ENCODE assay signal across 8 cellular contexts in the genomic region with DNA sequence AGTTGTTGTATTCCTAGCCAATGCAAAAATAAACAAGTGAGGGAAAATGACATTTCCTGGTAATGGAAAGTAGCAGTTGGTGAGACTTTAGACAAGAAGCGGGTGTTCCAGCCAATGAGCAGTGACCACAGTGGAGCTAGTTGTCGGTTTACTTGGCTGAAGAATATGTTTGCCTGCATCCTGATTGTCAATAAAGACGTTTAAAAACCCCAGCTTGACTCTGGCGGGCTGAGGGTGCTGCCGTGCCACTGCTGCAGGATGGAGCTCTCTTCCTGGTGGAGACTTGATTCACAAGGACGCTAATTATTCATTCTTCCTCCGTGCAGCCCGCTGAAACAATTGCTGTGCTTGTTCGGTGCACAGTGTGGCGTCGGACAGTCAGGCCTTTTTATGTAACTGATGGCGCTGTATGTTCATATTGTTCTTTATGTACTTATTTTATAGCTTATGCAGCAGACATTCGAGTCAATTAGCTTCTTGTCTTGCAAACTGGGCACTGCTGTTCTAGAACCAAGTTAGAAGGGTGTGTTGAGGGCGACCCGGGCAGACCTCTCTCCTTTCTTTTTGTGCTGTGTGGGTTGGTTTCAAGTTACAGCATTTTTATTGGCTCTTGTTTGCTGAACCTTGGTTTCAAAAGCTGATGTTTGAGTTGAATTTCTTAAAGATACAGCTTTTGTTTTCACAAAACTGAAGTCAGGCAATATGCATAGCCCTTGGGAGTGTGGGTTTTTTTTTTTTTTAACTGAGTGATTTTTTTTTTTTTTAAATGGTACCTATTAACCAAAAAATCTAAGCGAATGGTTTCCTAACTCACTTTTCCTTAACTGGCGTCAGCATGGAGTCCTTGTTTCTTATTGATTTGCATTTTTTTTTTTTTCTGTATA.
DNase-seq lines count a peak whose midpoint lies in the region; ATAC-seq, FAIRE-seq and TF ChIP-seq lines count a peak whose summit lies in the region.

No MANE protein-coding gene starts in this region.

- peaks cover 0 to 55% (median 27%) of the 10 kb centered on the region in 12 donors for H3K4me1 ChIP-seq in heart left ventricle
- H3K4me1 ChIP-seq in pancreas = peaks cover 33 to 49% (median 46%) of the 10 kb centered on the region in 3 donors

- H3K9me3 Mint-ChIP-seq in activated T-helper 2 cell treated with anti-CD3 and anti-CD28 coated beads, Interferon-gamma antibody, Interleukin-2, Interleukin-4, amounts not matched to agents 10 μg/mL and 5 μg/mL and 100 μg/mL, durations not matched to agents 14 hours and 24 hours and 36 hours = no peaks in the 10 kb centered on the region

- H3K36me3 Mint-ChIP-seq in activated T-helper 2 cell treated with anti-CD3 and anti-CD28 coated beads, Interferon-gamma antibody, Interleukin-2, Interleukin-4, amounts not matched to agents 10 μg/mL and 5 μg/mL and 100 μg/mL, durations not matched to agents 14 hours and 24 hours and 36 hours (ENCODE audit: low read depth) = no peaks in the 10 kb centered on the region

- TF ChIP-seq CTCF in AG04450 (IDR thresholded peaks at IDR 0.05; ENCODE audit: low read depth, low read length) (no peak), heart left ventricle (IDR thresholded peaks at IDR 0.05) (no peak), pancreas (IDR thresholded peaks at IDR 0.05) (no peak)

- peak; percentile 83 for FAIRE-seq in pancreas (lab: Jason Lieb, UNC)

- no peak for DNase-seq in AG04450 (ENCODE audit: low read depth, low spot score)
- peak; percentile 46 for DNase-seq in NCI-H1048 (lab: John Stamatoyannopoulos, UW)
- no peak for DNase-seq in activated T-helper 2 cell treated with anti-CD3 and anti-CD28 coated beads, Interferon-gamma antibody, Interleukin-2, Interleukin-4, amounts not matched to agents 10 μg/mL and 5 μg/mL and 100 μg/mL, durations not matched to agents 14 hours and 24 hours and 36 hours (ENCODE audit: low spot score)
- peak in 2 of 5 donors; percentile 38 to 39 for DNase-seq in heart left ventricle
- DNase-seq in pancreas = peak in 3 of 6 donors; percentile 55 to 63 (median 59)
- no peak for DNase-seq in RKO (ENCODE audit: low spot score)

- peak overlapping the region; percentile 58 for H3K4me3 ChIP-seq in AG04450 (ENCODE audit: low read depth, low read length)
- peak overlapping the region in 11 of 12 donors; percentile 16 to 61 (median 46) for H3K4me3 ChIP-seq in heart left ventricle
- H3K4me3 ChIP-seq in pancreas = peak overlapping the region; percentile 8 to 39 (median 23)

- peak overlapping the region; percentile 51 for H3K4me3 Mint-ChIP-seq in activated T-helper 2 cell treated with anti-CD3 and anti-CD28 coated beads, Interferon-gamma antibody, Interleukin-2, Interleukin-4, amounts not matched to agents 10 μg/mL and 5 μg/mL and 100 μg/mL, durations not matched to agents 14 hours and 24 hours and 36 hours (ENCODE audit: low read depth)

- peaks cover 80% of the 10 kb centered on the region for H3K27me3 Mint-ChIP-seq in activated T-helper 2 cell treated with anti-CD3 and anti-CD28 coated beads, Interferon-gamma antibody, Interleukin-2, Interleukin-4, amounts not matched to agents 10 μg/mL and 5 μg/mL and 100 μg/mL, durations not matched to agents 14 hours and 24 hours and 36 hours (ENCODE audit: low read depth)

- WGBS in heart left ventricle, 4 donors = 6 to 12% (median 8%) methylated on average over 17 of the region's 17 CpGs
- 0 to 1% methylated on average over 17 of the region's 17 CpGs for WGBS in pancreas, 2 donors

- peaks cover 15% of the 10 kb centered on the region for H3K4me1 Mint-ChIP-seq in activated T-helper 2 cell treated with anti-CD3 and anti-CD28 coated beads, Interferon-gamma antibody, Interleukin-2, Interleukin-4, amounts not matched to agents 10 μg/mL and 5 μg/mL and 100 μg/mL, durations not matched to agents 14 hours and 24 hours and 36 hours (ENCODE audit: low read depth)

- POLR2A ChIA-PET in AG04450 (lab: Yijun Ruan, JAX) = interaction anchor here (0.6 to 1.5 kb wide), 3 partner anchors 12 to 93 kb away, joined by 3 to 8 read pairs (median 6); no protein-coding TSS in a partner anchor

- ATAC-seq in GM19025 (IDR thresholded peaks at IDR 0.05; ENCODE audit: low read depth, unreplicated experiment) = peak; percentile 43
- peak; percentile 63 to 87 (median 74) for ATAC-seq in heart left ventricle
- ATAC-seq in pancreas = peak; percentile 81 to 88 (median 84)
- ATAC-seq in HG03469 (IDR thresholded peaks at IDR 0.05; ENCODE audit: unreplicated experiment) = no peak

- intact Hi-C loops in activated T-helper 2 cell treated with anti-CD3 and anti-CD28 coated beads, Interferon-gamma antibody, Interleukin-2, Interleukin-4, amounts not matched to agents 10 μg/mL and 5 μg/mL and 100 μg/mL, durations not matched to agents 14 hours and 24 hours and 36 hours (cut with micrococcal nuclease) = no loop called here
- intact Hi-C loops in heart left ventricle (cut with DNase I) (loop anchor here in 4 of 10 donors (5.0 to 10.0 kb wide), 3 partner anchors 59 to 156 kb away; partner anchors contain the start of gene TEAD1 (in 3 of the 4)), pancreas (cut with DNase I) (no loop called here)

- H3K27me3 ChIP-seq in AG04450 (ENCODE audit: control insufficient read depth, insufficient read depth, low read length) = no peaks in the 10 kb centered on the region
- no peaks in the 10 kb centered on the region for H3K27me3 ChIP-seq in heart left ventricle
- no peaks in the 10 kb centered on the region for H3K27me3 ChIP-seq in pancreas

- no peaks in the 10 kb centered on the region for H3K36me3 ChIP-seq in heart left ventricle
- H3K36me3 ChIP-seq in pancreas = no peaks in the 10 kb centered on the region

- CTCF ChIA-PET in AG04450 (lab: Charles Lee) = interaction anchor here (0.6 to 1.5 kb wide), 10 partner anchors 8 to 497 kb away, joined by 3 to 6 read pairs (median 4); no protein-coding TSS in a partner anchor

- H3K27ac ChIP-seq in AG04450 (ENCODE audit: low read depth, low read length) = peak overlapping the region; percentile 76
- peak overlapping the region in 11 of 12 donors; percentile 12 to 73 (median 53) for H3K27ac ChIP-seq in heart left ventricle
- peak overlapping the region; percentile 49 to 87 (median 66) for H3K27ac ChIP-seq in pancreas

- no peak for TF ChIP-seq POLR2A in heart left ventricle (IDR thresholded peaks at IDR 0.05)

- H3K9me3 ChIP-seq in AG04450 (ENCODE audit: control insufficient read depth, insufficient read depth, low read length) = no peaks in the 10 kb centered on the region
- peaks cover 0 to 7% (median 0%) of the 10 kb centered on the region in 12 donors for H3K9me3 ChIP-seq in heart left ventricle
- no peaks in the 10 kb centered on the region for H3K9me3 ChIP-seq in pancreas

- no peak overlapping the region for H3K27ac Mint-ChIP-seq in activated T-helper 2 cell treated with anti-CD3 and anti-CD28 coated beads, Interferon-gamma antibody, Interleukin-2, Interleukin-4, amounts not matched to agents 10 μg/mL and 5 μg/mL and 100 μg/mL, durations not matched to agents 14 hours and 24 hours and 36 hours
